Comparison of ENCODE assay signal across 1 cellular context in the genomic region with DNA sequence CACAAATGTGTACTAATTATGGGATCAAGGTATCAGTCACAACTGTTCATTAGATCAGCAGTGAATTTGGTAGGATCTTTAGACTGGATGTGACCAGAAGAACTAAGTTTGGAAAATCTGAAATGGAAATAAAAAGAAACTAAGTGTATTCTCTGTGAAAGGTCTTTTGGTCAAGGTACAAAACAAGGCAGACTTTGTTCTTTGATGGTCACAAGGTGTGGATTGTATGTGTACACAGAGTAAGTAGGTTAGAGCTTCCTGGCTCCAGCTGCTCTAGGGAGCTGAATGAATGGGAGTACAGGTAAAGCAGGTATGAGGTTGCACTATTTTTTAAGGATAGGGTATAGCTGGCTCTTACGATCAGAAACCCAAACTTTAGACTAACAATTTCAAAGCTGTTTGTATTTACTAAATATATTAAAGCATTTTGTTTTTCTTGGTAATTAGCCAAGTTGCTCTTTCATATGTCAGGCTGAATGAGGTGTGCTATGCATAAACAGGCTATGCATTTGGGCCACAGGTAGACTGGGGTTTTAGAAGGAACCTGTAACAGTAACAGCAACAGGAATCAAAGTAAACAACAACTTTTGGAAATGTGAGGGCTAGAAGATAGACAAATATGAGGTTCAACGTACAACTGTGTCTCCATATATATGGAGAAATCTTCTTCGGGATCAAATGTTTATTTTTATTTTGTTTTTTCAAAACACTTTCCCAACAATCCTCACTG.
TF ChIP-seq lines count a peak whose summit lies in the region.

No MANE protein-coding gene starts in this region.

TF ChIP-seq in H1, 55 proteins besides CTCF, POLR2A, EP300 and RAD21:
- TF ChIP-seq SP1 (IDR thresholded peaks at IDR 0.05; ENCODE audit: low read depth, low read length) (no peak), SP4 (IDR thresholded peaks at IDR 0.05; ENCODE audit: low read length) (no peak), KDM5A (IDR thresholded peaks at IDR 0.05; ENCODE audit: low read length) (no peak), BCL11A (IDR thresholded peaks at IDR 0.05; ENCODE audit: low read depth in 2 of 2, low read length in 2 of 2) (no peak), POU5F1 (IDR thresholded peaks at IDR 0.05; ENCODE audit: low read depth, low read length) (no peak), NRF1 (IDR thresholded peaks at IDR 0.05; ENCODE audit: low read depth, low read length) (no peak), SIX5 (IDR thresholded peaks at IDR 0.05; ENCODE audit: low read depth, low read length) (no peak), CBX5 (IDR thresholded peaks at IDR 0.05; ENCODE audit: low read depth, low read length) (no peak), RBBP5 (IDR thresholded peaks at IDR 0.05; ENCODE audit: borderline replicate concordance, low read depth, low read length) (no peak), HDAC6 (IDR thresholded peaks at IDR 0.05; ENCODE audit: low read depth, low read length) (no peak), CEBPB (IDR thresholded peaks at IDR 0.05; ENCODE audit: low read depth, low read length) (no peak), JUN (IDR thresholded peaks at IDR 0.05; ENCODE audit: low read depth, low read length) (no peak), CBX8 (IDR thresholded peaks at IDR 0.05; ENCODE audit: borderline replicate concordance, low read depth, low read length) (no peak), CHD2 (IDR thresholded peaks at IDR 0.05; ENCODE audit: low read length) (no peak)
- TF ChIP-seq, protein P1, sequence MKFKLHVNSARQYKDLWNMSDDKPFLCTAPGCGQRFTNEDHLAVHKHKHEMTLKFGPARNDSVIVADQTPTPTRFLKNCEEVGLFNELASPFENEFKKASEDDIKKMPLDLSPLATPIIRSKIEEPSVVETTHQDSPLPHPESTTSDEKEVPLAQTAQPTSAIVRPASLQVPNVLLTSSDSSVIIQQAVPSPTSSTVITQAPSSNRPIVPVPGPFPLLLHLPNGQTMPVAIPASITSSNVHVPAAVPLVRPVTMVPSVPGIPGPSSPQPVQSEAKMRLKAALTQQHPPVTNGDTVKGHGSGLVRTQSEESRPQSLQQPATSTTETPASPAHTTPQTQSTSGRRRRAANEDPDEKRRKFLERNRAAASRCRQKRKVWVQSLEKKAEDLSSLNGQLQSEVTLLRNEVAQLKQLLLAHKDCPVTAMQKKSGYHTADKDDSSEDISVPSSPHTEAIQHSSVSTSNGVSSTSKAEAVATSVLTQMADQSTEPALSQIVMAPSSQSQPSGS (IDR thresholded peaks at IDR 0.05; ENCODE audit: low read length), result no peak
- TF ChIP-seq, protein P2, sequence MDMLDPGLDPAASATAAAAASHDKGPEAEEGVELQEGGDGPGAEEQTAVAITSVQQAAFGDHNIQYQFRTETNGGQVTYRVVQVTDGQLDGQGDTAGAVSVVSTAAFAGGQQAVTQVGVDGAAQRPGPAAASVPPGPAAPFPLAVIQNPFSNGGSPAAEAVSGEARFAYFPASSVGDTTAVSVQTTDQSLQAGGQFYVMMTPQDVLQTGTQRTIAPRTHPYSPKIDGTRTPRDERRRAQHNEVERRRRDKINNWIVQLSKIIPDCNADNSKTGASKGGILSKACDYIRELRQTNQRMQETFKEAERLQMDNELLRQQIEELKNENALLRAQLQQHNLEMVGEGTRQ (IDR thresholded peaks at IDR 0.05; ENCODE audit: low read length), result no peak
